In genomic region chr17:60435244-60436170, GRCh38 we compare ENCODE assay signal across 7 cellular contexts. TPM values are rescaled to one million over a fixed set of nuclear protein-coding genes. Genes with fewer than 3 reads are reported as not detected.
DNase-seq lines count a peak whose midpoint lies in the region; ATAC-seq and TF ChIP-seq lines count a peak whose summit lies in the region.

No MANE protein-coding gene starts in this region.

- no peaks in the 10 kb centered on the region for H3K36me3 ChIP-seq in ascending aorta

- H3K9me3 ChIP-seq in ascending aorta = no peaks in the 10 kb centered on the region

- no peaks in the 10 kb centered on the region for H3K27me3 ChIP-seq in ascending aorta

- intact Hi-C loops in ascending aorta (cut with DNase I) (loop anchor here (1.0 to 10.0 kb wide), 4 partner anchors 14 to 331 kb away; partner anchors contain the start of genes CA4 and USP32), left ventricle myocardium superior (cut with micrococcal nuclease) (no loop called here)

- DNase-seq in NCI-H146 treated with DMSO at 0.1 percent for 48 hours (lab: John Stamatoyannopoulos, UW; ENCODE audit: unreplicated experiment) = peak; percentile 61
- peak; percentile 42 for DNase-seq in T follicular helper cell (ENCODE audit: low read depth)
- DNase-seq in ascending aorta (ENCODE audit: low spot score in 2 of 2) = peak in 1 of 2 donors; percentile 86
- DNase-seq in left ventricle myocardium superior = peak; percentile 72
- DNase-seq in renal cortical epithelial cell (ENCODE audit: low read depth) = peak; percentile 77

- no peak overlapping the region for H3K4me3 ChIP-seq in GM12875 (ENCODE audit: low read depth, low read length)
- peak overlapping the region in 1 of 2 donors; percentile 40 for H3K4me3 ChIP-seq in ascending aorta

- TF ChIP-seq CTCF in GM12875 (IDR thresholded peaks at IDR 0.05; ENCODE audit: borderline replicate concordance, insufficient read depth, low read depth, low read length) (peak; percentile 73), ascending aorta (IDR thresholded peaks at IDR 0.05) (peak; percentile 82 to 91 (median 87))

- peak; percentile 93 for ATAC-seq in left ventricle myocardium superior
- no peak for ATAC-seq in GM21717 (IDR thresholded peaks at IDR 0.05; ENCODE audit: unreplicated experiment)

- H3K4me1 ChIP-seq in ascending aorta = peaks cover 0 to 4% of the 10 kb centered on the region in 2 donors

- peak overlapping the region; percentile 31 to 51 for H3K27ac ChIP-seq in ascending aorta

RNA-seq across cellular contexts. Expression of gene CHCT1, which starts 13.2 kb away (rescaled TPM):
- total RNA-seq in ascending aorta = not detected
- total RNA-seq in left ventricle myocardium superior = not detected
- total RNA-seq in renal cortical epithelial cell = not detected in 2 replicates

RNA-seq across cellular contexts. Expression of gene USP32, which starts 43.6 kb away (rescaled TPM):
- total RNA-seq in ascending aorta = 11.9 TPM
- 26.2 TPM for total RNA-seq in left ventricle myocardium superior
- 41.2 and 92.6 TPM in 2 replicates for total RNA-seq in renal cortical epithelial cell
